25 cellular contexts compared by ENCODE assay signal in the genomic region with DNA sequence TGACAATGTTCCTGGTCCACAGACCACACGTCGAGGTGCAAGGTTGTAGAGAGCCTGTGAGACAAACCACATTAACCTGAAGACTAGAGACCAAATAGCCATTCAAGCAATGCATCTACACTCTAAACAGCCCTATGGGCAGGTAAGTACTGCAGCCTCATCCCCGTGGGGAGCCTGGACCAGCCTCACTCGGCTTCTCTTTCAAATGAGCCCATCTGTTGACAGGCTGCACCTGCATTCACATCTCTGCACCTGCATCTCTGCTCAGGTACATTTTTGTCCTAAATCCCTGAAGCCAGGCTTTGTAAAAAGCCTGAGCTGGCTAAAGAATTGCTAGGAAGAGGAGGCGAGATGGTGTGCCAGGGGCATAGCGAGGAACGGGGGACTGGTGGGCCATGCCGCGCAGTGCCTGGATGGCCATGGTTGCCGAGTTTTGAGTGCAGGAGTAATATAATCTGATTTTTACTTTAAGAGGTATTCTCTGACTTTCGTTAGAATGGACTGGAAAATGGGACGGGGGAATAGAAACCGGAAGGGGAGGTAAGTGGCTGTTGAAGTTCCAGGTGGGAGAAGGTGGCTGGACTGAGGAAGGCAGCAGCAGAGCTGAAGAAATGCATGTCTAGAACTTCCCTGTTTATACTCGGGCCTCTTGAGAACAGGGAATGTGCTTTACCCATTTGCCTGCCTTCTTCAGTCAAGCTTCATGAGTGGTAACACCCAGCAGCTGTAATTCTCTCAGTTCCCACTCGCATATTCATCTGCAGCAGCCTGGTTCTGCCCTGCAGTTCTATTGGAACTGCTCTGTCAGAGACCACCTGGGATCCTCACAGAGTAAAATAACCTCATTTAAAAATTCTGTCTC.
"Had no signal": no experiment of that assay in that cellular context is flagged by ENCODE, and none has a peak within 500 bp of the region (broad histone marks: within the 10 kb centered on the region; RNA-seq: fewer than 3 reads in every experiment).

No MANE protein-coding gene starts in this region.

- H3K4me3 Mint-ChIP-seq: activated CD4-positive, alpha-beta T cell treated with anti-CD3 and anti-CD28 coated beads for 36 hours; activated naive CD8-positive, alpha-beta T cell treated with anti-CD3 and anti-CD28 coated beads, Interleukin-2, amount 10 ng/mL, durations not matched to agents 7 days and 5 days; activated T-helper 17 cell treated with anti-CD3 and anti-CD28 coated beads, Interleukin-2, amount 50 U/mL, for 72 hours; immature natural killer cell; memory B cell; naive B cell; neural crest cell had no signal

- H3K9me3 Mint-ChIP-seq: activated naive CD8-positive, alpha-beta T cell treated with anti-CD3 and anti-CD28 coated beads, Interleukin-2, amount 10 ng/mL, durations not matched to agents 7 days and 5 days; activated T-helper 17 cell treated with anti-CD3 and anti-CD28 coated beads, Interleukin-2, amount 50 U/mL, for 72 hours; immature natural killer cell; naive B cell; neural crest cell had no signal

- ATAC-seq: activated CD4-positive, alpha-beta T cell treated with anti-CD3 and anti-CD28 coated beads for 36 hours; activated T-helper 17 cell treated with anti-CD3 and anti-CD28 coated beads, Interleukin-2, amount 50 U/mL, for 72 hours; body of pancreas; heart right ventricle; left ventricle myocardium superior; mucosa of descending colon; stimulated activated naive CD8-positive, alpha-beta T cell treated with anti-CD3 and anti-CD28 coated beads, Interleukin-15, Interleukin-2, amounts not matched to agents 100 U/mL and 50 U/mL, for 24 hours had no signal

- H3K27ac ChIP-seq: body of pancreas, esophagus squamous epithelium, heart right ventricle, prostate gland, right atrium auricular region, tibial artery had no signal

- H3K9me3 ChIP-seq: body of pancreas, esophagus squamous epithelium, heart right ventricle, prostate gland, right atrium auricular region, tibial artery had no signal

- H3K36me3 ChIP-seq: esophagus squamous epithelium, heart right ventricle, prostate gland, right atrium auricular region, tibial artery had no signal

- H3K27ac Mint-ChIP-seq: activated CD4-positive, alpha-beta T cell treated with anti-CD3 and anti-CD28 coated beads for 36 hours; activated naive CD8-positive, alpha-beta T cell treated with anti-CD3 and anti-CD28 coated beads, Interleukin-2, amount 10 ng/mL, durations not matched to agents 7 days and 5 days; activated T-helper 17 cell treated with anti-CD3 and anti-CD28 coated beads, Interleukin-2, amount 50 U/mL, for 72 hours; immature natural killer cell; memory B cell had no signal

- H3K4me1 ChIP-seq: prostate gland had no signal

- H3K4me1 Mint-ChIP-seq: activated CD4-positive, alpha-beta T cell treated with anti-CD3 and anti-CD28 coated beads for 36 hours; activated naive CD8-positive, alpha-beta T cell treated with anti-CD3 and anti-CD28 coated beads, Interleukin-2, amount 10 ng/mL, durations not matched to agents 7 days and 5 days; activated T-helper 17 cell treated with anti-CD3 and anti-CD28 coated beads, Interleukin-2, amount 50 U/mL, for 72 hours; immature natural killer cell had no signal

- H3K4me3 ChIP-seq: body of pancreas, esophagus squamous epithelium, heart right ventricle, mucosa of descending colon, prostate gland, right atrium auricular region, tibial artery had no signal

- H3K27me3 ChIP-seq: body of pancreas, esophagus squamous epithelium, right atrium auricular region had no signal

- DNase-seq: activated CD4-positive, alpha-beta T cell treated with anti-CD3 and anti-CD28 coated beads for 36 hours; activated CD4-positive, alpha-beta T cell treated with anti-CD3 and anti-CD28 coated beads, Interleukin-2, amount 50 U/mL, for 48 hours; activated naive CD4-positive, alpha-beta T cell; activated naive CD8-positive, alpha-beta T cell treated with anti-CD3 and anti-CD28 coated beads, Interleukin-2, amount 10 ng/mL, durations not matched to agents 7 days and 5 days; amygdala; body of pancreas; dermis blood vessel endothelial cell; effector memory CD4-positive, alpha-beta T cell; esophagus squamous epithelium; heart right ventricle; immature natural killer cell; kidney glomerular epithelial cell; left ventricle myocardium superior; mucosa of descending colon; naive B cell; stimulated activated CD4-positive, alpha-beta T cell treated with anti-CD3 and anti-CD28 coated beads, Interleukin-2, amount 100 ng/mL, for 24 hours; stimulated activated naive CD8-positive, alpha-beta T cell treated with anti-CD3 and anti-CD28 coated beads, Interleukin-15, Interleukin-2, amounts not matched to agents 100 U/mL and 50 U/mL, for 24 hours; substantia nigra; T-helper 2 cell; tibial artery had no signal

- H3K36me3 Mint-ChIP-seq: activated naive CD8-positive, alpha-beta T cell treated with anti-CD3 and anti-CD28 coated beads, Interleukin-2, amount 10 ng/mL, durations not matched to agents 7 days and 5 days; immature natural killer cell; memory B cell had no signal
